Comparison of ENCODE assay signal across 2 cellular contexts in genomic region chr1:35033346-35033745, GRCh38.
TF ChIP-seq lines count a peak whose summit lies in the region.

No MANE protein-coding gene starts in this region.

TF ChIP-seq in HEK293, 187 proteins besides CTCF, POLR2A, EP300 and RAD21:
- TF ChIP-seq, protein P1, sequence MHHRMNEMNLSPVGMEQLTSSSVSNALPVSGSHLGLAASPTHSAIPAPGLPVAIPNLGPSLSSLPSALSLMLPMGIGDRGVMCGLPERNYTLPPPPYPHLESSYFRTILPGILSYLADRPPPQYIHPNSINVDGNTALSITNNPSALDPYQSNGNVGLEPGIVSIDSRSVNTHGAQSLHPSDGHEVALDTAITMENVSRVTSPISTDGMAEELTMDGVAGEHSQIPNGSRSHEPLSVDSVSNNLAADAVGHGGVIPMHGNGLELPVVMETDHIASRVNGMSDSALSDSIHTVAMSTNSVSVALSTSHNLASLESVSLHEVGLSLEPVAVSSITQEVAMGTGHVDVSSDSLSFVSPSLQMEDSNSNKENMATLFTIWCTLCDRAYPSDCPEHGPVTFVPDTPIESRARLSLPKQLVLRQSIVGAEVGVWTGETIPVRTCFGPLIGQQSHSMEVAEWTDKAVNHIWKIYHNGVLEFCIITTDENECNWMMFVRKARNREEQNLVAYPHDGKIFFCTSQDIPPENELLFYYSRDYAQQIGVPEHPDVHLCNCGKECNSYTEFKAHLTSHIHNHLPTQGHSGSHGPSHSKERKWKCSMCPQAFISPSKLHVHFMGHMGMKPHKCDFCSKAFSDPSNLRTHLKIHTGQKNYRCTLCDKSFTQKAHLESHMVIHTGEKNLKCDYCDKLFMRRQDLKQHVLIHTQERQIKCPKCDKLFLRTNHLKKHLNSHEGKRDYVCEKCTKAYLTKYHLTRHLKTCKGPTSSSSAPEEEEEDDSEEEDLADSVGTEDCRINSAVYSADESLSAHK (tag by site-specific recombination; IDR thresholded peaks at IDR 0.05), result peak; percentile 33; the same call in 1 of the 2 replicates
- peak; percentile 96 for TF ChIP-seq SETDB1 (IDR thresholded peaks at IDR 0.05; ENCODE audit: insufficient read length, low read length)
- no peak for TF ChIP-seq ZNF292 (tag by site-specific recombination; IDR thresholded peaks at IDR 0.05; ENCODE audit: borderline replicate concordance, low read depth)
- TF ChIP-seq ZNF280D (tag by site-specific recombination; IDR thresholded peaks at IDR 0.05), result 0 out of 2 replicates have a peak, but pooled peaks have one; percentile 30
- no peak for TF ChIP-seq HIC1 (tag by site-specific recombination; IDR thresholded peaks at IDR 0.05)

TF ChIP-seq in K562, 482 proteins besides CTCF, POLR2A, EP300 and RAD21:
- no peak for TF ChIP-seq ZNF224 (CRISPR knock-in tag; IDR thresholded peaks at IDR 0.05)
- peak in 1 of 2 experiments; percentile 50; a peak in 1 of 3 replicates for TF ChIP-seq CBX3 (IDR thresholded peaks at IDR 0.05; ENCODE audit: borderline replicate concordance in 1 of 2, low read length in 2 of 2)
- TF ChIP-seq MAFG (tag; conservative IDR thresholded peaks at IDR 0.05), result no peak
- TF ChIP-seq, protein P2, sequence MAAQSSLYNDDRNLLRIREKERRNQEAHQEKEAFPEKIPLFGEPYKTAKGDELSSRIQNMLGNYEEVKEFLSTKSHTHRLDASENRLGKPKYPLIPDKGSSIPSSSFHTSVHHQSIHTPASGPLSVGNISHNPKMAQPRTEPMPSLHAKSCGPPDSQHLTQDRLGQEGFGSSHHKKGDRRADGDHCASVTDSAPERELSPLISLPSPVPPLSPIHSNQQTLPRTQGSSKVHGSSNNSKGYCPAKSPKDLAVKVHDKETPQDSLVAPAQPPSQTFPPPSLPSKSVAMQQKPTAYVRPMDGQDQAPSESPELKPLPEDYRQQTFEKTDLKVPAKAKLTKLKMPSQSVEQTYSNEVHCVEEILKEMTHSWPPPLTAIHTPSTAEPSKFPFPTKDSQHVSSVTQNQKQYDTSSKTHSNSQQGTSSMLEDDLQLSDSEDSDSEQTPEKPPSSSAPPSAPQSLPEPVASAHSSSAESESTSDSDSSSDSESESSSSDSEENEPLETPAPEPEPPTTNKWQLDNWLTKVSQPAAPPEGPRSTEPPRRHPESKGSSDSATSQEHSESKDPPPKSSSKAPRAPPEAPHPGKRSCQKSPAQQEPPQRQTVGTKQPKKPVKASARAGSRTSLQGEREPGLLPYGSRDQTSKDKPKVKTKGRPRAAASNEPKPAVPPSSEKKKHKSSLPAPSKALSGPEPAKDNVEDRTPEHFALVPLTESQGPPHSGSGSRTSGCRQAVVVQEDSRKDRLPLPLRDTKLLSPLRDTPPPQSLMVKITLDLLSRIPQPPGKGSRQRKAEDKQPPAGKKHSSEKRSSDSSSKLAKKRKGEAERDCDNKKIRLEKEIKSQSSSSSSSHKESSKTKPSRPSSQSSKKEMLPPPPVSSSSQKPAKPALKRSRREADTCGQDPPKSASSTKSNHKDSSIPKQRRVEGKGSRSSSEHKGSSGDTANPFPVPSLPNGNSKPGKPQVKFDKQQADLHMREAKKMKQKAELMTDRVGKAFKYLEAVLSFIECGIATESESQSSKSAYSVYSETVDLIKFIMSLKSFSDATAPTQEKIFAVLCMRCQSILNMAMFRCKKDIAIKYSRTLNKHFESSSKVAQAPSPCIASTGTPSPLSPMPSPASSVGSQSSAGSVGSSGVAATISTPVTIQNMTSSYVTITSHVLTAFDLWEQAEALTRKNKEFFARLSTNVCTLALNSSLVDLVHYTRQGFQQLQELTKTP (IDR thresholded peaks at IDR 0.05; ENCODE audit: low read depth in 1 of 2, partially characterized antibody in 2 of 2), result peak in 1 of 2 experiments; percentile 100
- TF ChIP-seq TRIM28 (IDR thresholded peaks at IDR 0.05), result peak; percentile 78
- no peak for TF ChIP-seq HDGF (IDR thresholded peaks at IDR 0.05)
- TF ChIP-seq L3MBTL2 (IDR thresholded peaks at IDR 0.05), result no peak
- TF ChIP-seq PTRF (tag; IDR thresholded peaks at IDR 0.05), result no peak
- TF ChIP-seq ZNF239 (CRISPR knock-in tag; IDR thresholded peaks at IDR 0.05), result no peak
- TF ChIP-seq ERF (CRISPR knock-in tag; IDR thresholded peaks at IDR 0.05), result no peak
